In the genomic region with DNA sequence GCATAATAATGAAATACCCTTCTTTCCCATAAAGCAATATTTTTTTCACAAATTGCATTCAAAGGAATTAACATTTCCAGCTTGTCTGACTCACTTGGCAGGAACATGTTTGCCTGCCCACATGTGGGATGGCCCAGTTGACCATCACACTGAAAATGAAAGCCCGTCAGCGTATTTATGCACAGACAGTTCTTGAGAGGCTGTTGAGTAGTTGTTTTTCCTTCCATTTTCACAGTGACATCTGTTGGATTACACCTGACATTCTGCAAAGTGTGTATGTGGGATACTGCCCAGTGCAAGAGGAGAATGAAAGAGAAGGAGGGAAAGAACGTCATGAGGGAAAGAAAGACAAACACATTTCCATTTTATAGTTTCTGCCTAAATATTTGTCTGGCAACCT, we compare ENCODE assay signal across 35 cellular contexts. TPM values are rescaled to one million over a fixed set of nuclear protein-coding genes. Genes with fewer than 3 reads are reported as not detected.
"Had no signal": no experiment of that assay in that cellular context is flagged by ENCODE, and none has a peak within 500 bp of the region (broad histone marks: within the 10 kb centered on the region; RNA-seq: fewer than 3 reads in every experiment).

No MANE protein-coding gene starts in this region.

- H3K27ac ChIP-seq: KMS-11, PC-9, RWPE1, SJSA1 had no signal

- H3K4me2 ChIP-seq: KMS-11, PC-9, SK-N-SH had no signal

- H2AFZ ChIP-seq: PC-9 had no signal

- ATAC-seq: Panc1, Right ventricle myocardium inferior had no signal

- H3K4me1 ChIP-seq: SJSA1 had no signal

- DNase-seq: Karpas-422, KBM-7, MM.1S, NCI-H1092, NCI-H1105, NCI-H1417 treated with DMSO at 0.1 percent for 48 hours, NCI-H1436 treated with DMSO at 0.1 percent for 48 hours, NCI-H1694 treated with DMSO at 0.1 percent for 48 hours, NCI-H187 treated with DMSO at 0.1 percent for 48 hours, NCI-H2029, NCI-H2081, NCI-H2171 treated with DMSO at 0.1 percent for 48 hours, NCI-H2227 treated with DMSO at 0.1 percent for 48 hours, NCI-H345, NCI-H446, NCI-H524 treated with DMSO at 0.1 percent for 48 hours, NCI-H69, NCI-H748 treated with DMSO at 0.1 percent for 48 hours, NCI-H82, PC-9, SHP77, SIG-M5, SK-N-SH, SW 1271, T-helper 1 cell had no signal

- H3K36me3 ChIP-seq: SJSA1 had no signal

- H3K9me3 ChIP-seq: SJSA1, SK-N-SH had no signal

- H3K9ac ChIP-seq: KMS-11, SK-N-SH had no signal

- FAIRE-seq: RCC 7860 had no signal

- H3K4me3 ChIP-seq: PC-9, SJSA1 had no signal

RNA-seq across cellular contexts. Expression of gene HS3ST4, which starts 29.7 kb away (rescaled TPM):
- total RNA-seq: MCF 10A, NCI-H460, OCI-LY7, PC-9, Right ventricle myocardium inferior, RPMI7951, SJSA1 had no signal
- polyA plus RNA-seq: SK-N-SH had no signal
